In genomic region chr10:12056758-12057157, GRCh38 we compare ENCODE assay signal across 19 cellular contexts.
"Had no signal": no experiment of that assay in that cellular context is flagged by ENCODE, and none has a peak within 500 bp of the region (broad histone marks: within the 10 kb centered on the region; RNA-seq: fewer than 3 reads in every experiment).

No MANE protein-coding gene starts in this region.

- H3K27me3 ChIP-seq: gastrocnemius medialis, right atrium auricular region, spleen, tibial artery had no signal

- H3K4me1 ChIP-seq: psoas muscle, right atrium auricular region had no signal

- H3K27ac ChIP-seq: gastrocnemius medialis, left ventricle myocardium inferior, psoas muscle, right atrium auricular region, spleen, tibial artery had no signal

- H3K36me3 ChIP-seq: gastrocnemius medialis, left ventricle myocardium inferior, right atrium auricular region, spleen, tibial artery had no signal

- DNase-seq: activated CD4-positive, alpha-beta T cell treated with anti-CD3 and anti-CD28 coated beads for 36 hours; activated CD4-positive, alpha-beta T cell treated with anti-CD3 and anti-CD28 coated beads, Interleukin-2, amount 50 U/mL, for 4 hours; activated CD8-positive, alpha-beta memory T cell treated with anti-CD3 and anti-CD28 coated beads for 24 hours; activated CD8-positive, alpha-beta memory T cell treated with anti-CD3 and anti-CD28 coated beads, Interleukin-2, amount 50 U/mL, for 4 hours; activated naive CD4-positive, alpha-beta T cell; activated T-cell treated with anti-CD3 and anti-CD28 coated beads, Interleukin-2, amount 50 U/mL, for 24 hours; effector CD8-positive, alpha-beta T cell; gastrocnemius medialis; left ventricle myocardium inferior; naive thymus-derived CD8-positive, alpha-beta T cell; psoas muscle; spleen; stimulated activated CD4-positive, alpha-beta T cell treated with anti-CD3 and anti-CD28 coated beads, Interleukin-4, amount 100 ng/mL, for 24 hours; T-helper 1 cell; T-helper 9 cell had no signal

- ATAC-seq: activated CD4-positive, alpha-beta T cell treated with anti-CD3 and anti-CD28 coated beads for 36 hours; activated T-helper 17 cell treated with anti-CD3 and anti-CD28 coated beads, Interleukin-2, amount 50 U/mL, for 72 hours; gastrocnemius medialis; naive thymus-derived CD8-positive, alpha-beta T cell; psoas muscle; WTC11 had no signal

- H3K9me3 ChIP-seq: gastrocnemius medialis, left ventricle myocardium inferior, psoas muscle, right atrium auricular region, spleen, tibial artery had no signal

- H3K4me3 ChIP-seq: gastrocnemius medialis, left ventricle myocardium inferior, psoas muscle, right atrium auricular region, spleen, tibial artery had no signal
